9 cellular contexts compared by ENCODE assay signal in the genomic region with DNA sequence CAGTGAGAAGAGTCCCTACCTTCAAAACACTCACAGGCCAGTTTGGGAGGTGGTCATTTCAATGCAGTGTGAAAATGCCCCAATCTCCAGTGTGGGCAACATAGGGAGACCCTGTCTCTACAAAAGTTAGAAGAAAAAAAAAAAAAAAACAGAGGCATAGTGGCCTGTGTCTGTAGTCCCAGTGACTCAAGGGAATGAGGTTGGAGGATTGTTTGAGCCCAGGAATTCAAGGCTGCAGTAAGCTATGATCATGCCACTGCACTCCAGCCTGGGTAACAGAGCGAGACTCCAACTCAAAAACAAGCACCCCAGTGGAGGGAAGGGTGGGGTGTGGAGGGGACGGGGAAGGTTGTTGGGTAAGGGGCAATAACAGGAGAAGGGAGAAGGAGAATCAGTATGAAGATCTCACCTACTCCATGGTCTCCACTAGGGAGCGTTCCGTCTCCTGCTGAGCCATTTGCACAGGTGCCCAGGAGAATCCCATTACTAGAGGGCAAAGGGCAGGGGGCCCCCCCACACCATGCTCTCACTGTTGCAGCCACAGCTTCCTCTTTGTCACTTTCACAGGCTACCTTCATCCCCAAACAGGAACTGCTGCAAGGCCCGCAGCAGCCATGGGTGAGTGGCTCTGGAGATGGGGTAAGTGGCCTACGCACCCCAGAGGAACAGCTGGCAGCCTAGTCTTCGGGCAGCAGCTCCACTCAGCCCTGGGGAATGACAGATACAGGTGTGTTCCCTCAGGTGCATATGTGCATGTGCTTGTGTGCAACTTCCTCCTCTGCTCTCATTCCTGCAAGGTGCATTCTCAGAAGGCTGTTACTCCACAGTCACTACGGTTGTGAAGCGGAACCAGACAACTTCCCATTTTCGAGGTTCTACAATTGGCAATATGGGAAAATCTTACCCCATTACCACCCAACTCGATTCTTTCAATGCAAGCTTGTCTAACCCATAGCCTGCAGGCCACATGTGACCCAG.
DNase-seq lines count a peak whose midpoint lies in the region; ATAC-seq and TF ChIP-seq lines count a peak whose summit lies in the region.
"Had no signal": no experiment of that assay in that cellular context is flagged by ENCODE, and none has a peak within 500 bp of the region (broad histone marks: within the 10 kb centered on the region; RNA-seq: fewer than 3 reads in every experiment).

No MANE protein-coding gene starts in this region.

- no peaks in the 10 kb centered on the region for H3K27me3 ChIP-seq in Peyer's patch

- CTCF ChIA-PET in activated naive CD4-positive, alpha-beta T cell treated with anti-CD3 and anti-CD28 coated beads for 36 hours (lab: Charles Lee), result interaction anchor here (0.7 to 1.5 kb wide), 7 partner anchors 17 to 97 kb away, joined by 3 to 8 read pairs (median 5); partner anchors contain the start of gene LYST

- no peak overlapping the region for H3K27ac Mint-ChIP-seq in activated naive CD4-positive, alpha-beta T cell treated with anti-CD3 and anti-CD28 coated beads for 36 hours
- peak overlapping the region in 1 of 2 donors; percentile 42 for H3K27ac Mint-ChIP-seq in natural killer cell treated with Interleukin-12 subunit alpha and Interleukin-12 subunit beta and Interleukin-15 and Interleukin-18, amount 100 ng/mL, for 72 hours

- no peaks in the 10 kb centered on the region for H3K9me3 Mint-ChIP-seq in activated naive CD4-positive, alpha-beta T cell treated with anti-CD3 and anti-CD28 coated beads for 36 hours
- no peaks in the 10 kb centered on the region for H3K9me3 Mint-ChIP-seq in natural killer cell treated with Interleukin-12 subunit alpha and Interleukin-12 subunit beta and Interleukin-15 and Interleukin-18, amount 100 ng/mL, for 72 hours

- H3K4me3 ChIP-seq in Peyer's patch, result peak overlapping the region in 1 of 4 donors; percentile 6

- no peaks in the 10 kb centered on the region for H3K27me3 Mint-ChIP-seq in activated naive CD4-positive, alpha-beta T cell treated with anti-CD3 and anti-CD28 coated beads for 36 hours (ENCODE audit: low read depth)
- no peaks in the 10 kb centered on the region for H3K27me3 Mint-ChIP-seq in natural killer cell treated with Interleukin-12 subunit alpha and Interleukin-12 subunit beta and Interleukin-15 and Interleukin-18, amount 100 ng/mL, for 72 hours

- peaks cover 0 to 19% (median 3%) of the 10 kb centered on the region in 4 donors for H3K4me1 ChIP-seq in Peyer's patch

- peak overlapping the region in 2 of 4 donors; percentile 14 to 74 for H3K27ac ChIP-seq in Peyer's patch
- H3K27ac ChIP-seq: 22Rv1 had no signal

- no peak for TF ChIP-seq POLR2A in Peyer's patch (IDR thresholded peaks at IDR 0.05)

- H3K36me3 ChIP-seq in Peyer's patch, result no peaks in the 10 kb centered on the region

- H3K36me3 Mint-ChIP-seq in activated naive CD4-positive, alpha-beta T cell treated with anti-CD3 and anti-CD28 coated beads for 36 hours (ENCODE audit: low read depth), result no peaks in the 10 kb centered on the region
- H3K36me3 Mint-ChIP-seq in natural killer cell treated with Interleukin-12 subunit alpha and Interleukin-12 subunit beta and Interleukin-15 and Interleukin-18, amount 100 ng/mL, for 72 hours, result no peaks in the 10 kb centered on the region

- no peak for TF ChIP-seq CTCF in Peyer's patch (IDR thresholded peaks at IDR 0.05)

- ATAC-seq in HG02973 (IDR thresholded peaks at IDR 0.05; ENCODE audit: unreplicated experiment), result peak; percentile 94
- ATAC-seq in natural killer cell treated with Interleukin-12 subunit alpha and Interleukin-12 subunit beta and Interleukin-15 and Interleukin-18, amount 100 ng/mL, for 72 hours, result peak; percentile 82

- intact Hi-C loops in activated naive CD4-positive, alpha-beta T cell treated with anti-CD3 and anti-CD28 coated beads for 36 hours (cut with micrococcal nuclease), result no loop called here

- no peak overlapping the region for H3K4me3 Mint-ChIP-seq in activated naive CD4-positive, alpha-beta T cell treated with anti-CD3 and anti-CD28 coated beads for 36 hours
- peak overlapping the region; percentile 64 for H3K4me3 Mint-ChIP-seq in natural killer cell treated with Interleukin-12 subunit alpha and Interleukin-12 subunit beta and Interleukin-15 and Interleukin-18, amount 100 ng/mL, for 72 hours

- peak; percentile 30 for DNase-seq in NCI-H1694 treated with DMSO at 0.1 percent for 48 hours (lab: John Stamatoyannopoulos, UW)
- DNase-seq in NCI-H1694 (lab: John Stamatoyannopoulos, UW), result no peak
- peak; percentile 58 to 90 (median 90) for DNase-seq in Peyer's patch
- DNase-seq in activated naive CD4-positive, alpha-beta T cell treated with anti-CD3 and anti-CD28 coated beads for 36 hours, result peak; percentile 73
- DNase-seq in natural killer cell treated with Interleukin-12 subunit alpha and Interleukin-12 subunit beta and Interleukin-15 and Interleukin-18, amount 100 ng/mL, for 72 hours (ENCODE audit: low spot score), result peak; percentile 64
- DNase-seq in NCI-H1930 (lab: John Stamatoyannopoulos, UW), result no peak
- no peak for DNase-seq in occipital lobe (lab: John Stamatoyannopoulos, UW)

- H3K4me1 Mint-ChIP-seq in activated naive CD4-positive, alpha-beta T cell treated with anti-CD3 and anti-CD28 coated beads for 36 hours (ENCODE audit: low read depth), result peaks cover 38% of the 10 kb centered on the region
- peaks cover 27% of the 10 kb centered on the region in 2 donors for H3K4me1 Mint-ChIP-seq in natural killer cell treated with Interleukin-12 subunit alpha and Interleukin-12 subunit beta and Interleukin-15 and Interleukin-18, amount 100 ng/mL, for 72 hours (ENCODE audit: low read depth in 2 of 2)

- H3K9me3 ChIP-seq in Peyer's patch, result no peaks in the 10 kb centered on the region

Comparison
In these comparisons a context has a peak if more than half of its experiments do, and no peak if none do; other contexts are left out.
1. DNase-seq: peak in NCI-H1694 treated with DMSO at 0.1 percent for 48 hours (single experiment), Peyer's patch (3 of 3), activated naive CD4-positive, alpha-beta T cell treated with anti-CD3 and anti-CD28 coated beads for 36 hours (single experiment) and natural killer cell treated with Interleukin-12 subunit alpha and Interleukin-12 subunit beta and Interleukin-15 and Interleukin-18, amount 100 ng/mL, for 72 hours (single experiment); none in NCI-H1694 (single experiment), NCI-H1930 (0 of 2) and occipital lobe (single experiment).